Comparison of ENCODE assay signal across 1 cellular context in genomic region chr7:48140001-48140681, GRCh38.
TF ChIP-seq lines count a peak whose summit lies in the region.

No MANE protein-coding gene starts in this region.

TF ChIP-seq in HepG2, 621 proteins besides CTCF, POLR2A, EP300 and RAD21 (continued from another document):
- TF ChIP-seq ATRX (CRISPR knock-in tag; IDR thresholded peaks at IDR 0.05; ENCODE audit: borderline replicate concordance) (no peak), ZNF430 (CRISPR knock-in tag; IDR thresholded peaks at IDR 0.05) (peak; percentile 72; the same call in 1 of the 2 replicates), ZNF552 (CRISPR knock-in tag; IDR thresholded peaks at IDR 0.05; ENCODE audit: borderline replicate concordance) (no peak), ZNF782 (CRISPR knock-in tag; IDR thresholded peaks at IDR 0.05; ENCODE audit: borderline replicate concordance) (no peak), HOXA5 (CRISPR knock-in tag; IDR thresholded peaks at IDR 0.05) (peak; percentile 60; the same call in 1 of the 2 replicates), ZNF674 (CRISPR knock-in tag; IDR thresholded peaks at IDR 0.05; ENCODE audit: low read depth) (no peak), HDAC6 (IDR thresholded peaks at IDR 0.05; ENCODE audit: low read depth, low read length) (no peak), ZNF274 (CRISPR knock-in tag; IDR thresholded peaks at IDR 0.05) (no peak), SUZ12 (IDR thresholded peaks at IDR 0.05; ENCODE audit: low read depth, low read length) (no peak), ZFP90 (CRISPR knock-in tag; IDR thresholded peaks at IDR 0.05; ENCODE audit: borderline replicate concordance) (0 out of 2 replicates have a peak, but pooled peaks have one; percentile 29), ZBTB21 (CRISPR knock-in tag; IDR thresholded peaks at IDR 0.05) (0 out of 2 replicates have a peak, but pooled peaks have one; percentile 38), ZMYM4 (CRISPR knock-in tag; IDR thresholded peaks at IDR 0.05) (peak; percentile 81), U2AF1 (optimal IDR thresholded peaks at IDR 0.05; ENCODE audit: low read depth, low read length) (no peak), MIXL1 (CRISPR knock-in tag; IDR thresholded peaks at IDR 0.05) (peak; percentile 99), ZNF746 (CRISPR knock-in tag; IDR thresholded peaks at IDR 0.05) (no peak), TARDBP (CRISPR knock-in tag; IDR thresholded peaks at IDR 0.05) (peak; percentile 87), HCFC1 (IDR thresholded peaks at IDR 0.05; ENCODE audit: low read depth, low read length) (no peak), MAFG (CRISPR knock-in tag; IDR thresholded peaks at IDR 0.05) (no peak), ARNT2 (CRISPR knock-in tag; IDR thresholded peaks at IDR 0.05; ENCODE audit: low read depth) (no peak; the same call in 1 of the 2 replicates), FOXO1 (CRISPR knock-in tag; IDR thresholded peaks at IDR 0.05) (peak; percentile 99), KLF12 (CRISPR knock-in tag; IDR thresholded peaks at IDR 0.05; ENCODE audit: borderline replicate concordance) (no peak), ZNF225 (CRISPR knock-in tag; IDR thresholded peaks at IDR 0.05) (no peak), HNF1A (IDR thresholded peaks at IDR 0.05; ENCODE audit: low read depth) (peak; percentile 62; the same call in 1 of the 2 replicates), HNF1A (CRISPR knock-in tag; IDR thresholded peaks at IDR 0.05; ENCODE audit: borderline replicate concordance) (no peak; the same call in 1 of the 2 replicates), ZNF713 (CRISPR knock-in tag; IDR thresholded peaks at IDR 0.05) (no peak), SRF (IDR thresholded peaks at IDR 0.05; ENCODE audit: low read depth, low read length) (no peak), ZNF510 (CRISPR knock-in tag; IDR thresholded peaks at IDR 0.05; ENCODE audit: low read depth) (no peak), ZNF740 (CRISPR knock-in tag; IDR thresholded peaks at IDR 0.05) (no peak), TBX2 (CRISPR knock-in tag; IDR thresholded peaks at IDR 0.05; ENCODE audit: borderline replicate concordance) (peak; percentile 95), ZNF547 (CRISPR knock-in tag; IDR thresholded peaks at IDR 0.05) (no peak), AFF4 (CRISPR knock-in tag; IDR thresholded peaks at IDR 0.05) (no peak), ZNF549 (CRISPR knock-in tag; IDR thresholded peaks at IDR 0.05) (no peak), ZNF557 (CRISPR knock-in tag; IDR thresholded peaks at IDR 0.05) (peak; percentile 86; the same call in 1 of the 2 replicates), UBTF (CRISPR knock-in tag; IDR thresholded peaks at IDR 0.05) (peak; percentile 71; the same call in 1 of the 2 replicates)
- TF ChIP-seq, protein P1, sequence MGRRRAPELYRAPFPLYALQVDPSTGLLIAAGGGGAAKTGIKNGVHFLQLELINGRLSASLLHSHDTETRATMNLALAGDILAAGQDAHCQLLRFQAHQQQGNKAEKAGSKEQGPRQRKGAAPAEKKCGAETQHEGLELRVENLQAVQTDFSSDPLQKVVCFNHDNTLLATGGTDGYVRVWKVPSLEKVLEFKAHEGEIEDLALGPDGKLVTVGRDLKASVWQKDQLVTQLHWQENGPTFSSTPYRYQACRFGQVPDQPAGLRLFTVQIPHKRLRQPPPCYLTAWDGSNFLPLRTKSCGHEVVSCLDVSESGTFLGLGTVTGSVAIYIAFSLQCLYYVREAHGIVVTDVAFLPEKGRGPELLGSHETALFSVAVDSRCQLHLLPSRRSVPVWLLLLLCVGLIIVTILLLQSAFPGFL (CRISPR knock-in tag; IDR thresholded peaks at IDR 0.05): no peak
- TF ChIP-seq, protein P2, sequence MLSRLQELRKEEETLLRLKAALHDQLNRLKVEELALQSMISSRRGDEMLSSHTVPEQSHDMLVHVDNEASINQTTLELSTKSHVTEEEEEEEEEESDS (CRISPR knock-in tag; IDR thresholded peaks at IDR 0.05; ENCODE audit: borderline replicate concordance): 0 out of 2 replicates have a peak, but pooled peaks have one; percentile 69
- TF ChIP-seq, protein P3, sequence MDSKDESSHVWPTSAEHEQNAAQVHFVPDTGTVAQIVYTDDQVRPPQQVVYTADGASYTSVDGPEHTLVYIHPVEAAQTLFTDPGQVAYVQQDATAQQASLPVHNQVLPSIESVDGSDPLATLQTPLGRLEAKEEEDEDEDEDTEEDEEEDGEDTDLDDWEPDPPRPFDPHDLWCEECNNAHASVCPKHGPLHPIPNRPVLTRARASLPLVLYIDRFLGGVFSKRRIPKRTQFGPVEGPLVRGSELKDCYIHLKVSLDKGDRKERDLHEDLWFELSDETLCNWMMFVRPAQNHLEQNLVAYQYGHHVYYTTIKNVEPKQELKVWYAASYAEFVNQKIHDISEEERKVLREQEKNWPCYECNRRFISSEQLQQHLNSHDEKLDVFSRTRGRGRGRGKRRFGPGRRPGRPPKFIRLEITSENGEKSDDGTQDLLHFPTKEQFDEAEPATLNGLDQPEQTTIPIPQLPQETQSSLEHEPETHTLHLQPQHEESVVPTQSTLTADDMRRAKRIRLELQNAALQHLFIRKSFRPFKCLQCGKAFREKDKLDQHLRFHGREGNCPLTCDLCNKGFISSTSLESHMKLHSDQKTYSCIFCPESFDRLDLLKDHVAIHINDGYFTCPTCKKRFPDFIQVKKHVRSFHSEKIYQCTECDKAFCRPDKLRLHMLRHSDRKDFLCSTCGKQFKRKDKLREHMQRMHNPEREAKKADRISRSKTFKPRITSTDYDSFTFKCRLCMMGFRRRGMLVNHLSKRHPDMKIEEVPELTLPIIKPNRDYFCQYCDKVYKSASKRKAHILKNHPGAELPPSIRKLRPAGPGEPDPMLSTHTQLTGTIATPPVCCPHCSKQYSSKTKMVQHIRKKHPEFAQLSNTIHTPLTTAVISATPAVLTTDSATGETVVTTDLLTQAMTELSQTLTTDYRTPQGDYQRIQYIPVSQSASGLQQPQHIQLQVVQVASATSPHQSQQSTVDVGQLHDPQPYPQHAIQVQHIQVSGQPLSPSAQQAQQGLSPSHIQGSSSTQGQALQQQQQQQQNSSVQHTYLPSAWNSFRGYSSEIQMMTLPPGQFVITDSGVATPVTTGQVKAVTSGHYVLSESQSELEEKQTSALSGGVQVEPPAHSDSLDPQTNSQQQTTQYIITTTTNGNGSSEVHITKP (CRISPR knock-in tag; IDR thresholded peaks at IDR 0.05; ENCODE audit: low read depth): no peak
